Comparison of ENCODE assay signal across 1 cellular context in the genomic region with DNA sequence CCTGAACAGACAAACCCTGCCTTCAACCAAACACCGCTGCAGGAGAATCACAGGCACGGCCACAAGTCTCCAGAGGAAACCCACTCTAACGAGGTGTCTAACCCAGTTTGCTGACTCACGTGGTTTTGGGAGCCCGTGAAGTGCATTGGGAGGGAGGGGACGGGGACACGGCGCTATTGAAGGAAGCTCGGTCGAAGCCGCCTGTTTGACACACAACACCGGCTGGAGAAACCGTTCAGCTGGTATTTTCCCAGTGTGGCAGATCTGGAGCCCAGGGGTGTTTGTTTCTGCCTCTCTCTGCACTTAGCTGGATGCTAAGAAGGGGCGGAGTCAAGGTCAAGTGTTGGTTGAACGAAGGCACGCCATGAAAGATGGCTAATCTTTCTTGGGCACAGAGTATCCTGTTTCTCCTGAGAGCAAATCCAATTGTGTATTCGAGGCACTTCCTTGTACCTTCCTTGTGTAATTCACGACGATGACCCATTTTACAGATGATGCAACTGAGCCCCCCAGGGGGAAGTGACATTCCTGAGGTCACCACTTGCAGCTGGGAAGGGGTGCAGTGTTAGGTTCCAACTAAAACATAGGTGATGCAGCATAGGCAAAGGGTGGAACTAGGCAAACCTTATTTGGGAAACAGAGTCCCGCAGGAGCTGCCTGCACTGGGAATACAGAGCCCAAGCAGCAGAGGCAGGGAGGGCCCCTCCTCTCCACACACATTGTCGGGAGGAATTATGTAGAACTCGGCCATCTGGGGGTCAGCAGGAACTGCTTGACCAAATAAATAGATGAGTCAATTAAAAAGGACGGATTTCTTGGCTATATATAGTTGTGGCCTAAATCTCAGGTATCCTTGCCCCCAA.
TF ChIP-seq lines count a peak whose summit lies in the region.

No MANE protein-coding gene starts in this region.

TF ChIP-seq in K562, 482 proteins besides CTCF, POLR2A, EP300 and RAD21 (continued from another document and continues in another):
- TF ChIP-seq, protein P1, sequence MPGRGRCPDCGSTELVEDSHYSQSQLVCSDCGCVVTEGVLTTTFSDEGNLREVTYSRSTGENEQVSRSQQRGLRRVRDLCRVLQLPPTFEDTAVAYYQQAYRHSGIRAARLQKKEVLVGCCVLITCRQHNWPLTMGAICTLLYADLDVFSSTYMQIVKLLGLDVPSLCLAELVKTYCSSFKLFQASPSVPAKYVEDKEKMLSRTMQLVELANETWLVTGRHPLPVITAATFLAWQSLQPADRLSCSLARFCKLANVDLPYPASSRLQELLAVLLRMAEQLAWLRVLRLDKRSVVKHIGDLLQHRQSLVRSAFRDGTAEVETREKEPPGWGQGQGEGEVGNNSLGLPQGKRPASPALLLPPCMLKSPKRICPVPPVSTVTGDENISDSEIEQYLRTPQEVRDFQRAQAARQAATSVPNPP (IDR thresholded peaks at IDR 0.05; ENCODE audit: borderline replicate concordance, insufficient read depth, insufficient read length): no peak
- TF ChIP-seq, protein P2, sequence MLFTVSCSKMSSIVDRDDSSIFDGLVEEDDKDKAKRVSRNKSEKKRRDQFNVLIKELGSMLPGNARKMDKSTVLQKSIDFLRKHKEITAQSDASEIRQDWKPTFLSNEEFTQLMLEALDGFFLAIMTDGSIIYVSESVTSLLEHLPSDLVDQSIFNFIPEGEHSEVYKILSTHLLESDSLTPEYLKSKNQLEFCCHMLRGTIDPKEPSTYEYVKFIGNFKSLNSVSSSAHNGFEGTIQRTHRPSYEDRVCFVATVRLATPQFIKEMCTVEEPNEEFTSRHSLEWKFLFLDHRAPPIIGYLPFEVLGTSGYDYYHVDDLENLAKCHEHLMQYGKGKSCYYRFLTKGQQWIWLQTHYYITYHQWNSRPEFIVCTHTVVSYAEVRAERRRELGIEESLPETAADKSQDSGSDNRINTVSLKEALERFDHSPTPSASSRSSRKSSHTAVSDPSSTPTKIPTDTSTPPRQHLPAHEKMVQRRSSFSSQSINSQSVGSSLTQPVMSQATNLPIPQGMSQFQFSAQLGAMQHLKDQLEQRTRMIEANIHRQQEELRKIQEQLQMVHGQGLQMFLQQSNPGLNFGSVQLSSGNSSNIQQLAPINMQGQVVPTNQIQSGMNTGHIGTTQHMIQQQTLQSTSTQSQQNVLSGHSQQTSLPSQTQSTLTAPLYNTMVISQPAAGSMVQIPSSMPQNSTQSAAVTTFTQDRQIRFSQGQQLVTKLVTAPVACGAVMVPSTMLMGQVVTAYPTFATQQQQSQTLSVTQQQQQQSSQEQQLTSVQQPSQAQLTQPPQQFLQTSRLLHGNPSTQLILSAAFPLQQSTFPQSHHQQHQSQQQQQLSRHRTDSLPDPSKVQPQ (CRISPR knock-in tag; IDR thresholded peaks at IDR 0.05; ENCODE audit: borderline replicate concordance): no peak
- TF ChIP-seq GTF2E2 (tag; IDR thresholded peaks at IDR 0.05) (no peak), HOXB6 (CRISPR knock-in tag; IDR thresholded peaks at IDR 0.05; ENCODE audit: borderline replicate concordance) (no peak), RFX5 (IDR thresholded peaks at IDR 0.05; ENCODE audit: low read depth, low read length) (no peak), REST (CRISPR knock-in tag; IDR thresholded peaks at IDR 0.05; ENCODE audit: low read depth) (no peak), MAFK (IDR thresholded peaks at IDR 0.05; ENCODE audit: low read length) (peak; percentile 66; the same call in 1 of the 2 replicates), HNRNPLL (IDR thresholded peaks at IDR 0.05; ENCODE audit: low read depth, low read length, poor library complexity, severe bottlenecking) (no peak), ADNP (tag; IDR thresholded peaks at IDR 0.05) (peak; percentile 87), SMARCA5 (IDR thresholded peaks at IDR 0.05) (peak; percentile 87), JUN (IDR thresholded peaks at IDR 0.05; ENCODE audit: borderline replicate concordance, low read depth, low read length) (no peak), JUN (CRISPR knock-in tag; IDR thresholded peaks at IDR 0.05; ENCODE audit: borderline replicate concordance) (peak; percentile 32; the same call in 1 of the 2 replicates), RBM25 (IDR thresholded peaks at IDR 0.05; ENCODE audit: low read depth, low read length, severe bottlenecking) (peak; percentile 98), PHF20 (IDR thresholded peaks at IDR 0.05; ENCODE audit: partially characterized antibody) (peak; percentile 53), CEBPG (CRISPR knock-in tag; IDR thresholded peaks at IDR 0.05) (peak; percentile 64; the same call in 1 of the 2 replicates), CEBPG (tag; conservative IDR thresholded peaks at IDR 0.05 in 1 of 2, IDR thresholded peaks at IDR 0.05 in 1 of 2) (peak in 1 of 2 experiments; percentile 64; a peak in 1 of 4 replicates), STAT5B (CRISPR knock-in tag; IDR thresholded peaks at IDR 0.05) (no peak), CC2D1A (IDR thresholded peaks at IDR 0.05) (0 out of 2 replicates have a peak, but pooled peaks have one; percentile 16), KDM1A (IDR thresholded peaks at IDR 0.05) (peak; percentile 68 to 86), RBM15 (IDR thresholded peaks at IDR 0.05; ENCODE audit: insufficient read depth, low read length) (no peak), CREB5 (CRISPR knock-in tag; IDR thresholded peaks at IDR 0.05) (no peak), KDM2B (CRISPR knock-in tag; IDR thresholded peaks at IDR 0.05) (no peak), RB1 (IDR thresholded peaks at IDR 0.05; ENCODE audit: low read depth) (no peak), ZFPM2 (CRISPR knock-in tag; IDR thresholded peaks at IDR 0.05) (no peak), CSDE1 (IDR thresholded peaks at IDR 0.05) (no peak), POLR2G (IDR thresholded peaks at IDR 0.05; ENCODE audit: low read depth, low read length) (no peak), CBX3 (IDR thresholded peaks at IDR 0.05; ENCODE audit: borderline replicate concordance in 1 of 2, low read length in 2 of 2) (peak in 1 of 2 experiments; percentile 47; a peak in 1 of 3 replicates), PCBP1 (IDR thresholded peaks at IDR 0.05; ENCODE audit: low read depth, low read length, poor library complexity, severe bottlenecking) (no peak), ZNF444 (CRISPR knock-in tag; IDR thresholded peaks at IDR 0.05) (no peak), NR2C2 (CRISPR knock-in tag; IDR thresholded peaks at IDR 0.05) (0 out of 2 replicates have a peak, but pooled peaks have one; percentile 29), NR2C2 (tag; IDR thresholded peaks at IDR 0.05) (no peak), ARNT (IDR thresholded peaks at IDR 0.05) (no peak), CHD4 (IDR thresholded peaks at IDR 0.05; ENCODE audit: insufficient read depth, insufficient replicate concordance, low read depth, low read length, poor library complexity, severe bottlenecking) (peak; percentile 79), TEAD4 (IDR thresholded peaks at IDR 0.05; ENCODE audit: low read length) (0 out of 2 replicates have a peak, but pooled peaks have one; percentile 3), TEAD4 (CRISPR knock-in tag; IDR thresholded peaks at IDR 0.05; ENCODE audit: borderline replicate concordance) (no peak), THRAP3 (IDR thresholded peaks at IDR 0.05; ENCODE audit: borderline replicate concordance) (no peak), RNF2 (IDR thresholded peaks at IDR 0.05) (no peak), BRD9 (IDR thresholded peaks at IDR 0.05; ENCODE audit: low read depth, partially characterized antibody) (peak; percentile 24), MED1 (CRISPR knock-in tag; IDR thresholded peaks at IDR 0.05; ENCODE audit: borderline replicate concordance) (no peak), PTBP1 (IDR thresholded peaks at IDR 0.05; ENCODE audit: low read depth, low read length) (0 out of 2 replicates have a peak, but pooled peaks have one; percentile 76), HDGF (IDR thresholded peaks at IDR 0.05) (0 out of 2 replicates have a peak, but pooled peaks have one; percentile 66), GATAD2B (IDR thresholded peaks at IDR 0.05; ENCODE audit: borderline replicate concordance) (no peak), C11orf30 (IDR thresholded peaks at IDR 0.05; ENCODE audit: low read depth) (peak; percentile 82), ELK3 (CRISPR knock-in tag; IDR thresholded peaks at IDR 0.05) (no peak), POU5F1 (IDR thresholded peaks at IDR 0.05; ENCODE audit: borderline replicate concordance, low read depth, low read length, partially characterized antibody) (no peak), HIVEP1 (CRISPR knock-in tag; IDR thresholded peaks at IDR 0.05) (no peak)
- TF ChIP-seq, protein P3, sequence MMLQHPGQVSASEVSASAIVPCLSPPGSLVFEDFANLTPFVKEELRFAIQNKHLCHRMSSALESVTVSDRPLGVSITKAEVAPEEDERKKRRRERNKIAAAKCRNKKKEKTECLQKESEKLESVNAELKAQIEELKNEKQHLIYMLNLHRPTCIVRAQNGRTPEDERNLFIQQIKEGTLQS (IDR thresholded peaks at IDR 0.05): peak; percentile 53; the same call in 1 of the 2 replicates
- TF ChIP-seq, protein P3 (CRISPR knock-in tag; conservative IDR thresholded peaks at IDR 0.05): no peak
- TF ChIP-seq, protein P4, sequence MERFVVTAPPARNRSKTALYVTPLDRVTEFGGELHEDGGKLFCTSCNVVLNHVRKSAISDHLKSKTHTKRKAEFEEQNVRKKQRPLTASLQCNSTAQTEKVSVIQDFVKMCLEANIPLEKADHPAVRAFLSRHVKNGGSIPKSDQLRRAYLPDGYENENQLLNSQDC (CRISPR knock-in tag; IDR thresholded peaks at IDR 0.05): no peak
- TF ChIP-seq, protein P5, sequence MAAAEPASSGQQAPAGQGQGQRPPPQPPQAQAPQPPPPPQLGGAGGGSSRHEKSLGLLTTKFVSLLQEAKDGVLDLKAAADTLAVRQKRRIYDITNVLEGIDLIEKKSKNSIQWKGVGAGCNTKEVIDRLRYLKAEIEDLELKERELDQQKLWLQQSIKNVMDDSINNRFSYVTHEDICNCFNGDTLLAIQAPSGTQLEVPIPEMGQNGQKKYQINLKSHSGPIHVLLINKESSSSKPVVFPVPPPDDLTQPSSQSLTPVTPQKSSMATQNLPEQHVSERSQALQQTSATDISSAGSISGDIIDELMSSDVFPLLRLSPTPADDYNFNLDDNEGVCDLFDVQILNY (CRISPR knock-in tag; IDR thresholded peaks at IDR 0.05): no peak
- TF ChIP-seq, protein P6, sequence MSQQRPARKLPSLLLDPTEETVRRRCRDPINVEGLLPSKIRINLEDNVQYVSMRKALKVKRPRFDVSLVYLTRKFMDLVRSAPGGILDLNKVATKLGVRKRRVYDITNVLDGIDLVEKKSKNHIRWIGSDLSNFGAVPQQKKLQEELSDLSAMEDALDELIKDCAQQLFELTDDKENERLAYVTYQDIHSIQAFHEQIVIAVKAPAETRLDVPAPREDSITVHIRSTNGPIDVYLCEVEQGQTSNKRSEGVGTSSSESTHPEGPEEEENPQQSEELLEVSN (IDR thresholded peaks at IDR 0.05; ENCODE audit: borderline replicate concordance in 1 of 2, extremely low read depth in 1 of 2, insufficient read depth in 1 of 2, insufficient read length in 1 of 2, low read depth in 1 of 2, low read length in 1 of 2, poor library complexity in 1 of 2, severe bottlenecking in 1 of 2): peak in 1 of 2 experiments; percentile 17
